ENCODE assay signal across 13 cellular contexts in the genomic region with DNA sequence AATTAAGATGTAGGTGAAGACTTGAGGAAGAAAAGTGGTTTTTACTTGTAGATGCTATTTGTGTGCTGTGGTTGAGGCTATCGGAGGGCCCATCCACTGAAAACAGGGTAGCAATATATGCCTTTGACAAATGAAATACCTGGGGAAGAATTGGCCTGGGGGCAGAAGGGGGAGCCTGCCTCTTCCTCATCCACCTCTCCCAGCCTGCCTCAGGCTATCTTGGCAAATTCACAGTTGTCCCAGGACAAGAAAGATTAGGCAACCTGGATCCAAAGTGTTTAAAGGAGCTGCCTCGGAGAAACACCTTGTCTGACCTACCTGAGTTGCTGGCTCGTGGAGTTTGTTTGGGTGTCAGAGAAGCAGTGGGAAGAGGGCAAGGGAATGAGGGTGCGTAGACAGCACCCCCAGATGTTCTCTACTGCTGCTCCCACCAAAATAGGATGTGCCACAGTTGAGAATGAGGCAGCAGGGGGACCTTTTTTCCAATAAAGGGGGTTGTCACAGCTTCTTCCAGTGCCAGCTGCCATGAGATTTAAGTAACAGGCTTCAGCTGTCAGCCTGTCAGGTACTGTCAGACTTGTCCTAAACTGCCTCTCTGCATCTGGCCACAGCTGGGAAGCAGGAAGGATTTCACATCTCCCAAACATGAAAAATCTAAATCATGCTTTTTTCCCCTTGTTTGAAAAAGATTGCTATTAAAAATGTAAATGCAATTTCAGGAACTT. TPM values are rescaled to one million over a fixed set of nuclear protein-coding genes. Genes with fewer than 3 reads are reported as not detected.
DNase-seq lines count a peak whose midpoint lies in the region; TF ChIP-seq lines count a peak whose summit lies in the region.
"Had no signal": no experiment of that assay in that cellular context is flagged by ENCODE, and none has a peak within 500 bp of the region (broad histone marks: within the 10 kb centered on the region; RNA-seq: fewer than 3 reads in every experiment).

No MANE protein-coding gene starts in this region.

- H3K4me1 ChIP-seq in muscle layer of colon (ENCODE audit: insufficient read depth, low read length), result peaks cover 65% of the 10 kb centered on the region
- H3K4me1 ChIP-seq in thyroid gland, result peaks cover 76 to 100% of the 10 kb centered on the region in 2 donors

- TF ChIP-seq POLR2A in thyroid gland (IDR thresholded peaks at IDR 0.05), result peak in 1 of 2 donors; percentile 13

- no peaks in the 10 kb centered on the region for H3K9me3 Mint-ChIP-seq in activated T-cell treated with anti-CD3 and anti-CD28 coated beads, Interleukin-2, amount 50 U/mL, for 24 hours
- H3K9me3 Mint-ChIP-seq in chondrocyte (ENCODE audit: low read depth), result no peaks in the 10 kb centered on the region
- H3K9me3 Mint-ChIP-seq: activated naive CD8-positive, alpha-beta T cell treated with anti-CD3 and anti-CD28 coated beads for 36 hours had no signal

- WGBS in thyroid gland, 2 donors, result 59 to 73% methylated on average over 4 of the region's 4 CpGs

- peaks cover 82% of the 10 kb centered on the region for H3K36me3 Mint-ChIP-seq in activated T-cell treated with anti-CD3 and anti-CD28 coated beads, Interleukin-2, amount 50 U/mL, for 24 hours (ENCODE audit: low read depth)
- H3K36me3 Mint-ChIP-seq in chondrocyte (ENCODE audit: low read depth), result peaks cover 12% of the 10 kb centered on the region

- no peaks in the 10 kb centered on the region for H3K27me3 Mint-ChIP-seq in activated T-cell treated with anti-CD3 and anti-CD28 coated beads, Interleukin-2, amount 50 U/mL, for 24 hours
- no peaks in the 10 kb centered on the region for H3K27me3 Mint-ChIP-seq in chondrocyte (ENCODE audit: low read depth)
- H3K27me3 Mint-ChIP-seq: activated naive CD8-positive, alpha-beta T cell treated with anti-CD3 and anti-CD28 coated beads for 36 hours had no signal

- no peaks in the 10 kb centered on the region for H3K27me3 ChIP-seq in muscle layer of colon (ENCODE audit: control insufficient read depth in 1 of 2, insufficient read depth in 2 of 2, low read length in 2 of 2)
- H3K27me3 ChIP-seq in thyroid gland, result no peaks in the 10 kb centered on the region

- CTCF ChIA-PET in GM10248 (lab: Yijun Ruan, JAX), result interaction anchor here (0.8 to 1.5 kb wide), 5 partner anchors 9 to 54 kb away, joined by 3 to 6 read pairs (median 5); no protein-coding TSS in a partner anchor

- POLR2A ChIA-PET in GM10248 (lab: Yijun Ruan, JAX), result no interaction called here

- intact Hi-C loops in thyroid gland (cut with DNase I), result no loop called here

- peak overlapping the region; percentile 32 for H3K27ac Mint-ChIP-seq in activated T-cell treated with anti-CD3 and anti-CD28 coated beads, Interleukin-2, amount 50 U/mL, for 24 hours
- H3K27ac Mint-ChIP-seq in chondrocyte (ENCODE audit: unreplicated experiment), result peak overlapping the region; percentile 96
- H3K27ac Mint-ChIP-seq: activated naive CD8-positive, alpha-beta T cell treated with anti-CD3 and anti-CD28 coated beads for 36 hours had no signal

- H3K36me3 ChIP-seq in muscle layer of colon (ENCODE audit: insufficient read depth, low read length), result peaks cover 40% of the 10 kb centered on the region
- H3K36me3 ChIP-seq in thyroid gland, result peaks cover 19 to 45% of the 10 kb centered on the region in 2 donors

- no peak for DNase-seq in activated T-cell treated with anti-CD3 and anti-CD28 coated beads, Interleukin-2, amount 50 U/mL, for 24 hours
- DNase-seq in activated T-cell treated with anti-CD3 and anti-CD28 coated beads, Interleukin-2, amount 50 U/mL, for 48 hours, result no peak
- DNase-seq in chondrocyte (ENCODE audit: low spot score), result no peak
- peak in 1 of 2 donors; percentile 20 for DNase-seq in thyroid gland
- no peak for DNase-seq in hypothalamus (lab: John Stamatoyannopoulos, UW)
- DNase-seq in GM10248 (ENCODE audit: extremely low spot score), result no peak
- DNase-seq in NCI-H2227 (lab: John Stamatoyannopoulos, UW; ENCODE audit: unreplicated experiment), result no peak
- DNase-seq: activated naive CD8-positive, alpha-beta T cell treated with anti-CD3 and anti-CD28 coated beads for 36 hours; DMS79; effector CD8-positive, alpha-beta T cell; NCI-H69 had no signal

- H3K27ac ChIP-seq in muscle layer of colon (ENCODE audit: low read depth, low read length) (peak overlapping the region; percentile 80), thyroid gland (peak overlapping the region; percentile 30 to 93 (median 91))
- H3K27ac ChIP-seq: HL-60 had no signal

- peaks cover 53% of the 10 kb centered on the region for H3K4me1 Mint-ChIP-seq in activated T-cell treated with anti-CD3 and anti-CD28 coated beads, Interleukin-2, amount 50 U/mL, for 24 hours (ENCODE audit: low read depth)
- H3K4me1 Mint-ChIP-seq in chondrocyte (ENCODE audit: low read depth), result peaks cover 66% of the 10 kb centered on the region

- peak overlapping the region; percentile 47 for H3K9ac ChIP-seq in muscle layer of colon (ENCODE audit: low read length)

- TF ChIP-seq CTCF in chondrocyte (IDR thresholded peaks at IDR 0.05), result no peak
- no peak for TF ChIP-seq CTCF in thyroid gland (IDR thresholded peaks at IDR 0.05)
- no peak for TF ChIP-seq CTCF in GM10248 (IDR thresholded peaks at IDR 0.05; ENCODE audit: control extremely low read depth, extremely low read depth, low read depth, missing control alignments)

- no peak overlapping the region for H3K4me3 Mint-ChIP-seq in activated T-cell treated with anti-CD3 and anti-CD28 coated beads, Interleukin-2, amount 50 U/mL, for 24 hours
- no peak overlapping the region for H3K4me3 Mint-ChIP-seq in chondrocyte (ENCODE audit: unreplicated experiment)
- H3K4me3 Mint-ChIP-seq: activated naive CD8-positive, alpha-beta T cell treated with anti-CD3 and anti-CD28 coated beads for 36 hours had no signal

- H3K4me3 ChIP-seq in muscle layer of colon (ENCODE audit: low read depth in 1 of 2, low read length in 2 of 2) (no peak overlapping the region), thyroid gland (replicated peaks in 1 of 3) (no peak overlapping the region)

- H3K9me3 ChIP-seq in muscle layer of colon (ENCODE audit: low read length) (no peaks in the 10 kb centered on the region), thyroid gland (no peaks in the 10 kb centered on the region)

RNA-seq across cellular contexts. Expression of gene PLEKHO2, which starts 9.2 kb away (rescaled TPM):
- 19.5 to 20.3 TPM (median 20.3 TPM) in 3 replicates for total RNA-seq in chondrocyte
- total RNA-seq in thyroid gland, result 10 to 100 TPM; 31.3 to 53.6 (median 46.1) TPM

RNA-seq across cellular contexts. Expression of gene PIF1, which starts 25.5 kb away (rescaled TPM):
- total RNA-seq in chondrocyte (1.8 to 6.1 TPM (median 5.9 TPM) in 3 replicates), thyroid gland (1 to 10 TPM in 1 of 4 donors, under 1 TPM in 2, not detected in 1; 0.33 to 1.1 (median 0.54) TPM)
